1 cellular context compared by ENCODE assay signal in genomic region chr20:32231847-32232246, GRCh38.
TF ChIP-seq lines count a peak whose summit lies in the region.

No MANE protein-coding gene starts in this region.

TF ChIP-seq in GM12878, 131 proteins besides CTCF, POLR2A, EP300 and RAD21 (continued from another document):
- peak; percentile 34 for TF ChIP-seq BCL3 (IDR thresholded peaks at IDR 0.05; ENCODE audit: borderline replicate concordance, insufficient read depth, low read depth, low read length, poor library complexity, severe bottlenecking)
- TF ChIP-seq E2F4 (IDR thresholded peaks at IDR 0.05; ENCODE audit: low read depth, low read length): no peak
- TF ChIP-seq SPI1 (IDR thresholded peaks at IDR 0.05; ENCODE audit: borderline replicate concordance, insufficient read depth, low read depth, low read length): peak; percentile 38; the same call in 1 of the 2 replicates
TF ChIP-seq in GM12878: peak in this region for 2.
